ENCODE assay signal across 33 cellular contexts in genomic region chr4:108607426-108607825, GRCh38.
"Had no signal": no experiment of that assay in that cellular context is flagged by ENCODE, and none has a peak within 500 bp of the region (broad histone marks: within the 10 kb centered on the region; RNA-seq: fewer than 3 reads in every experiment).

No MANE protein-coding gene starts in this region.

- H3K27me3 ChIP-seq: adrenal gland, body of pancreas, esophagus muscularis mucosa, foreskin keratinocyte, gastrocnemius medialis, heart right ventricle had no signal

- H3K4me1 Mint-ChIP-seq: activated B cell treated with CpG ODN at 0.5 μM for 24 hours; activated T-helper 17 cell treated with anti-CD3 and anti-CD28 coated beads, Interleukin-2, amount 50 U/mL, for 72 hours had no signal

- H3K27ac ChIP-seq: adrenal gland, body of pancreas, esophagus muscularis mucosa, foreskin keratinocyte, gastrocnemius medialis, heart right ventricle, WERI-Rb-1 had no signal

- H3K27ac Mint-ChIP-seq: activated B cell treated with CpG ODN at 0.5 μM for 24 hours; activated CD8-positive, alpha-beta T cell treated with anti-CD3 and anti-CD28 coated beads for 36 hours; activated naive CD4-positive, alpha-beta T cell treated with anti-CD3 and anti-CD28 coated beads for 36 hours; activated naive CD4-positive, alpha-beta T cell treated with anti-CD3 and anti-CD28 coated beads, Interleukin-2, amount 50 U/mL, for 24 hours; activated naive CD8-positive, alpha-beta T cell treated with anti-CD3 and anti-CD28 coated beads for 36 hours; activated naive CD8-positive, alpha-beta T cell treated with anti-CD3 and anti-CD28 coated beads, Interleukin-2, amount 50 U/mL, for 24 hours; activated T-helper 17 cell treated with anti-CD3 and anti-CD28 coated beads, Interleukin-2, amount 50 U/mL, for 72 hours; effector memory CD8-positive, alpha-beta T cell; T-helper 1 cell treated with Interleukin-12 subunit alpha and Interleukin-12 subunit beta and Interleukin-4 antibody, amounts not matched to agents 30 μg/mL and 1 μg/mL, for 36 hours; T-helper 2 cell treated with Interferon-gamma antibody and Interleukin-4, amounts not matched to agents 5 μg/mL and 100 μg/mL, for 36 hours had no signal

- ATAC-seq: activated CD4-positive, CD25-positive, alpha-beta regulatory T cell treated with anti-CD3 and anti-CD28 coated beads, Interleukin-2, amount 50 U/mL, for 24 hours; activated CD8-positive, alpha-beta T cell treated with anti-CD3 and anti-CD28 coated beads for 36 hours; activated naive CD8-positive, alpha-beta T cell treated with anti-CD3 and anti-CD28 coated beads, Interleukin-2, amount 50 U/mL, for 24 hours; activated T-cell treated with anti-CD3 and anti-CD28 coated beads, Interleukin-2, amount 50 U/mL, for 4 hours; activated T-helper 17 cell treated with anti-CD3 and anti-CD28 coated beads, Interleukin-2, amount 50 U/mL, for 72 hours; body of pancreas; effector memory CD8-positive, alpha-beta T cell; foreskin keratinocyte; gastrocnemius medialis; heart right ventricle had no signal

- H3K4me3 ChIP-seq: adrenal gland, body of pancreas, esophagus muscularis mucosa, gastrocnemius medialis, heart right ventricle had no signal

- H3K27me3 Mint-ChIP-seq: activated B cell treated with CpG ODN at 0.5 μM for 24 hours; activated CD8-positive, alpha-beta T cell treated with anti-CD3 and anti-CD28 coated beads for 36 hours; activated naive CD4-positive, alpha-beta T cell treated with anti-CD3 and anti-CD28 coated beads, Interleukin-2, amount 50 U/mL, for 24 hours; activated naive CD8-positive, alpha-beta T cell treated with anti-CD3 and anti-CD28 coated beads for 36 hours; activated naive CD8-positive, alpha-beta T cell treated with anti-CD3 and anti-CD28 coated beads, Interleukin-2, amount 50 U/mL, for 24 hours; activated T-helper 17 cell treated with anti-CD3 and anti-CD28 coated beads, Interleukin-2, amount 50 U/mL, for 72 hours; effector memory CD8-positive, alpha-beta T cell had no signal

- H3K36me3 ChIP-seq: adrenal gland, esophagus muscularis mucosa, gastrocnemius medialis, heart right ventricle, WERI-Rb-1 had no signal

- H3K9me3 ChIP-seq: adrenal gland, body of pancreas, gastrocnemius medialis had no signal

- H3K4me1 ChIP-seq: adrenal gland, body of pancreas, esophagus muscularis mucosa, foreskin keratinocyte, gastrocnemius medialis had no signal

- H3K4me3 Mint-ChIP-seq: activated B cell treated with CpG ODN at 0.5 μM for 24 hours; activated CD8-positive, alpha-beta T cell treated with anti-CD3 and anti-CD28 coated beads for 36 hours; activated naive CD4-positive, alpha-beta T cell treated with anti-CD3 and anti-CD28 coated beads for 36 hours; activated naive CD4-positive, alpha-beta T cell treated with anti-CD3 and anti-CD28 coated beads, Interleukin-2, amount 50 U/mL, for 24 hours; activated naive CD8-positive, alpha-beta T cell treated with anti-CD3 and anti-CD28 coated beads for 36 hours; activated naive CD8-positive, alpha-beta T cell treated with anti-CD3 and anti-CD28 coated beads, Interleukin-2, amount 50 U/mL, for 24 hours; activated T-cell treated with anti-CD3 and anti-CD28 coated beads, Interleukin-2, amount 50 U/mL, for 4 hours; activated T-helper 17 cell treated with anti-CD3 and anti-CD28 coated beads, Interleukin-2, amount 50 U/mL, for 72 hours; effector memory CD8-positive, alpha-beta T cell; T-helper 1 cell treated with Interleukin-12 subunit alpha and Interleukin-12 subunit beta and Interleukin-4 antibody, amounts not matched to agents 30 μg/mL and 1 μg/mL, for 36 hours; T-helper 2 cell treated with Interferon-gamma antibody and Interleukin-4, amounts not matched to agents 5 μg/mL and 100 μg/mL, for 36 hours had no signal

- DNase-seq: activated B cell treated with CpG ODN at 0.5 μM for 24 hours; activated CD4-positive, alpha-beta T cell treated with anti-CD3 and anti-CD28 coated beads for 48 hours; activated CD4-positive, alpha-beta T cell treated with anti-CD3 and anti-CD28 coated beads, Interleukin-2, amount 50 U/mL, for 1 hour; activated CD4-positive, alpha-beta T cell treated with anti-CD3 and anti-CD28 coated beads, Interleukin-2, amount 50 U/mL, for 48 hours; activated CD8-positive, alpha-beta memory T cell treated with anti-CD3 and anti-CD28 coated beads for 24 hours; activated CD8-positive, alpha-beta T cell treated with anti-CD3 and anti-CD28 coated beads for 36 hours; activated effector memory CD4-positive, alpha-beta T cell treated with Interleukin-2 at 50 U/mL for 16 hours; activated gamma-delta T cell treated with Interleukin-2 at 50 U/mL for 16 hours; activated naive CD4-positive, alpha-beta T cell treated with anti-CD3 and anti-CD28 coated beads for 36 hours; activated naive CD8-positive, alpha-beta T cell treated with anti-CD3 and anti-CD28 coated beads for 36 hours; activated naive CD8-positive, alpha-beta T cell treated with anti-CD3 and anti-CD28 coated beads, Interleukin-2, amount 50 U/mL, for 24 hours; activated T-cell treated with anti-CD3 and anti-CD28 coated beads, Interleukin-2, amount 50 U/mL, for 4 hours; adrenal gland; amygdala; aorta; body of pancreas; caudate nucleus; cortex of kidney; dermis blood vessel endothelial cell; effector CD4-positive, alpha-beta T cell; effector memory CD8-positive, alpha-beta T cell; erythroblast; foreskin keratinocyte; gastrocnemius medialis; heart right ventricle; T1000; WERI-Rb-1 had no signal
